In the genomic region with DNA sequence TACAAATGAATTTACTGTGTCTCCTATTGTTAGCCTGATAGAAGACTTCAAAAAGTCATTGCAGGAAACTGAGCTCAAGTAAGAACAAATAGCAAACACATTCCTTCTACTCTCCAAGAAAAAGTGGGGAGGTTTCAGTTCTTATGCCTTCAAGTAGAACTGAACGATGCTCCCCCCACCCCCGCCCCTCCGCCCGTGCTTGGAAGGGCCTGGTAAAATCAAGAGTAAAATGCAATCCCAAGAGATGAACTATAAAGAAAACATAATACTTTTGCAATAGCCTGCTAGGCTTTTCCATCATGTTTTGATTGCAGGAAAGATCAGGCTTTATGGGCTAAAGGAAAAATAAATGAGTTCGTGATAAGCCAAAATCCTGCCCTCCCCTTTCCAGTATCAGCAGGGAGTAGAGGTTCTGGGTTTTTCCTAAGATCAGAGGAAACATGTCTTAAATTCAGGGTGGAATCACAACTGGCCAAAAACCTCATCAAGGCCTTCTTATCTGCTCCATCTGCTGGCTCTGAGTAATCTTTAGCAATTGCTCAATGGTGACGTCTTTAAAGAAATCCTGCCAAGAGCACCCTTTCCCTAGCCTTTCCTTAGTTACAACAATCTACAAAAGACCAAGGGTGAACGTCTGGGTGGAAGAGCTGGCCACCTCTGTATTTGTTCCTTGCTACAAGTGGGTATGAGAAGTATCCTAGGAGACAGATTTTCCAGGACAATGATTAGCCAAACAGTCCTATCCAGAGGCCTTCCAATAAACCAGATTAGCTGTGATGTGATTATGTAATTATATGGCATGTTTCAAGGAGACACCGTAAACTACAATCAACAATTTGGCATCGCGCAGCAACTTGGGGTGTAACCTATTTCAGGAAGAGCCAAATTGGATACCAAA, we compare ENCODE assay signal across 9 cellular contexts.
DNase-seq lines count a peak whose midpoint lies in the region; ATAC-seq and TF ChIP-seq lines count a peak whose summit lies in the region.
"Had no signal": no experiment of that assay in that cellular context is flagged by ENCODE, and none has a peak within 500 bp of the region (broad histone marks: within the 10 kb centered on the region; RNA-seq: fewer than 3 reads in every experiment).

No MANE protein-coding gene starts in this region.

- H3K36me3 ChIP-seq in left lung = no peaks in the 10 kb centered on the region

- peak; percentile 77 for DNase-seq in HS-5 (ENCODE audit: low read depth)
- DNase-seq in astrocyte of the cerebellum (ENCODE audit: low read depth) = peak; percentile 59
- no peak for DNase-seq in left lung
- DNase-seq in NCI-H524 treated with DMSO at 0.1 percent for 48 hours (lab: John Stamatoyannopoulos, UW) = no peak
- DNase-seq in NCI-H187 (lab: John Stamatoyannopoulos, UW) = no peak
- no peak for DNase-seq in NAMALWA (ENCODE audit: low spot score)
- no peak for DNase-seq in ecto neural progenitor cell (ENCODE audit: low spot score)
- DNase-seq: GDM1 had no signal

- H3K27ac ChIP-seq in 22Rv1 = peak overlapping the region; percentile 8; the same call in 1 of the 2 replicates
- peak overlapping the region; percentile 40 to 55 for H3K27ac ChIP-seq in left lung

- no peaks in the 10 kb centered on the region for H3K9me3 ChIP-seq in left lung

- TF ChIP-seq CTCF in 22Rv1 (IDR thresholded peaks at IDR 0.05) (no peak), astrocyte of the cerebellum (IDR thresholded peaks at IDR 0.05; ENCODE audit: low read depth, low read length, missing control alignments) (no peak), left lung (IDR thresholded peaks at IDR 0.05) (no peak)

- intact Hi-C loops in left lung (cut with DNase I) = no loop called here

- no peak overlapping the region for H3K4me3 ChIP-seq in astrocyte of the cerebellum (ENCODE audit: low read depth, low read length)
- no peak overlapping the region for H3K4me3 ChIP-seq in left lung

- no peaks in the 10 kb centered on the region for H3K27me3 ChIP-seq in left lung

- H3K4me1 ChIP-seq in left lung = peaks cover 0 to 4% of the 10 kb centered on the region in 2 donors

- peak; percentile 85 for ATAC-seq in left lung

- in situ Hi-C loops in astrocyte of the cerebellum (cut with HindIII; ENCODE audit: low sequenced_read_pairs) = no loop called here

Comparison
In these comparisons a context has a peak if more than half of its experiments do, and no peak if none do; other contexts are left out.
1. DNase-seq: peak in HS-5 (single experiment) and astrocyte of the cerebellum (single experiment); none in left lung (0 of 2), NCI-H524 treated with DMSO at 0.1 percent for 48 hours (single experiment), NCI-H187 (0 of 2), NAMALWA (single experiment) and ecto neural progenitor cell (single experiment).